8 cellular contexts compared by ENCODE assay signal in genomic region chr7:69250958-69251357, GRCh38.
"Had no signal": no experiment of that assay in that cellular context is flagged by ENCODE, and none has a peak within 500 bp of the region (broad histone marks: within the 10 kb centered on the region; RNA-seq: fewer than 3 reads in every experiment).

No MANE protein-coding gene starts in this region.

- DNase-seq: GDM1, GF-D8 had no signal

- H3K4me3 ChIP-seq: GM12878 had no signal

- ATAC-seq: GM12878 had no signal

- FAIRE-seq: G401.6, GM12878, GM12891, GM12892, GM18507, GM19239 had no signal
